ENCODE assay signal across 4 cellular contexts in genomic region chr14:41518030-41518429, GRCh38.
DNase-seq lines count a peak whose midpoint lies in the region; ATAC-seq and TF ChIP-seq lines count a peak whose summit lies in the region.
"Not testable (repeated sequence)": the region's sequence is repeated elsewhere in the genome, so short reads cannot be mapped to it uniquely, and the experiment has no call there.

No MANE protein-coding gene starts in this region.

- H3K4me3 ChIP-seq in HUES6 (ENCODE audit: low read depth, low read length): peak overlapping the region; percentile 57
- H3K4me3 ChIP-seq in neural progenitor cell: not testable (repeated sequence)

- ATAC-seq in WTC11: not testable (repeated sequence)

- H3K4me2 ChIP-seq in neural progenitor cell: not testable (repeated sequence)

- not testable (repeated sequence) for H3K27ac Mint-ChIP-seq in WTC11
- peak overlapping the region; percentile 46 for H3K27ac Mint-ChIP-seq in neural progenitor cell

- not testable (repeated sequence) for DNase-seq in WTC11 (ENCODE audit: low spot score); neural progenitor cell (ENCODE audit: low spot score)

- not testable (repeated sequence) for H3K27ac ChIP-seq in HUES6 (ENCODE audit: low read depth, low read length); neural progenitor cell

- H2AFZ ChIP-seq in neural progenitor cell (replicated peaks): not testable (repeated sequence)

- H3K9ac ChIP-seq in ES-I3 (ENCODE audit: low read depth, low read length) (peak overlapping the region; percentile 47; the same call in 1 of the 2 replicates), HUES6 (ENCODE audit: low read length) (peak overlapping the region; percentile 82)
- not testable (repeated sequence) for H3K9ac ChIP-seq in neural progenitor cell

- peaks cover 39% of the 10 kb centered on the region for H3K36me3 Mint-ChIP-seq in WTC11
- not testable (repeated sequence) for H3K36me3 Mint-ChIP-seq in neural progenitor cell

- TF ChIP-seq CTCF in WTC11 (IDR thresholded peaks at IDR 0.05); neural progenitor cell (IDR thresholded peaks at IDR 0.05): not testable (repeated sequence)

- peaks cover 36% of the 10 kb centered on the region for H3K9me3 Mint-ChIP-seq in WTC11
- not testable (repeated sequence) for H3K9me3 Mint-ChIP-seq in neural progenitor cell

- not testable (repeated sequence) for H3K27me3 Mint-ChIP-seq in WTC11 (ENCODE audit: low read depth); neural progenitor cell (ENCODE audit: insufficient read depth, low read depth)

- not testable (repeated sequence) for H3K79me2 ChIP-seq in neural progenitor cell (ENCODE audit: low read depth)

- H4K20me1 ChIP-seq in neural progenitor cell (ENCODE audit: low read depth): not testable (repeated sequence)

- peak overlapping the region; percentile 60 for H3K4me3 Mint-ChIP-seq in WTC11
- H3K4me3 Mint-ChIP-seq in neural progenitor cell: not testable (repeated sequence)

- CTCF ChIA-PET in WTC11 (lab: Charles Lee): not testable (repeated sequence)

- H3K4me1 Mint-ChIP-seq in WTC11: peaks cover 35% of the 10 kb centered on the region
- not testable (repeated sequence) for H3K4me1 Mint-ChIP-seq in neural progenitor cell

- H3F3A ChIP-seq in neural progenitor cell (ENCODE audit: low read depth): not testable (repeated sequence)

- not testable (repeated sequence) for H3K36me3 ChIP-seq in ES-I3 (ENCODE audit: insufficient read depth, low read length); neural progenitor cell
- peaks cover 25% of the 10 kb centered on the region; the same call in 1 of the 2 replicates for H3K36me3 ChIP-seq in HUES6 (ENCODE audit: control insufficient read depth, insufficient read depth, low read length)

- H3K4me1 ChIP-seq in ES-I3 (ENCODE audit: insufficient read depth, low read length); HUES6 (ENCODE audit: control insufficient read depth, insufficient read depth, low read length); neural progenitor cell: not testable (repeated sequence)

- POLR2A ChIA-PET in WTC11 (lab: Charles Lee): not testable (repeated sequence)

- not testable (repeated sequence) for H3K9me3 ChIP-seq in ES-I3 (ENCODE audit: control insufficient read depth, insufficient read depth, low read length); HUES6 (ENCODE audit: control insufficient read depth, insufficient read depth, low read depth, low read length); neural progenitor cell (ENCODE audit: low read depth)

- H3K27me3 ChIP-seq in HUES6 (ENCODE audit: control insufficient read depth, insufficient read depth, low read length); neural progenitor cell: not testable (repeated sequence)
